11 cellular contexts compared by ENCODE assay signal in the genomic region with DNA sequence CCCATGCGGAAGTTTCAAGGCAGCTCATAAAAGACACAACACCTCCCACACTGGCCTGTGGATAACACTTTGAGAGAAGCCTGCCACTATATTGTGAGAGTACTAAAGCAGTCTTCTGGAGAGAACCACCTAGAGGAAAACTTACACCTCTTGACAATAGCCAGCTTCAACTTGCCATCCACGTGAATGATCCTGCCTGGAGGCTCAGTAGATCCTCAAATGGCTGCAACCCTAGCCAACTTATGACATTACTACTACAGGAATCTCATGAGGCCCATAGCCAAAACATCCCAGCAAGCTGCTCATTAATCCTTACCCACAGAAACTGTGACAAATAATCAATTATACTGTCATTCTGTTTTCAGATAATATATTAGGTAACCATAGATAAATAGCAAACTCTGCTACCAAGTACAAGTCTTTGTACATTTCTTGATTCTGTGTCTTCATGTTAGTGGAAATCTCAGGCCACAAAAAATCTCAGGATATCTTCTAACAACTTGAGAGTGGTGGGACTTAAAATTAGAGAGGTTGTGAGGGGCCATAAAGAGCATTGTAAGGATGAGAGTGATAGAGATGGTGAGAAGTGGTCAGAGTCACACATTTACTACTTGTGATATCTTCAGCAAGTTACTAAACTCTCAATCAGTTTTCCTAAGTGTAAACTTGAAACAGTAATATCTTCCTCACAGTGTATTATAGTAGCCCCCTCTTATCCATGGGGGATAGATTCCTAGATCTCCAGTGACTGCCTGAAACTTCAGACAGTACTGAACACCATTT.
DNase-seq lines count a peak whose midpoint lies in the region; ATAC-seq and TF ChIP-seq lines count a peak whose summit lies in the region.
"Had no signal": no experiment of that assay in that cellular context is flagged by ENCODE, and none has a peak within 500 bp of the region (broad histone marks: within the 10 kb centered on the region; RNA-seq: fewer than 3 reads in every experiment).

No MANE protein-coding gene starts in this region.

- DNase-seq in natural killer cell, result no peak
- no peak for DNase-seq in natural killer cell treated with Interleukin-12 subunit alpha and Interleukin-12 subunit beta and Interleukin-15 and Interleukin-18, amount 100 ng/mL, for 72 hours (ENCODE audit: low spot score)
- no peak for DNase-seq in central memory CD8-positive, alpha-beta T cell (ENCODE audit: low spot score in 2 of 2)
- no peak for DNase-seq in lower lobe of right lung
- DNase-seq in aorta, result no peak
- DNase-seq in NCI-H510A (lab: John Stamatoyannopoulos, UW), result no peak
- no peak for DNase-seq in activated T-cell treated with anti-CD3 and anti-CD28 coated beads for 4 hours
- DNase-seq in ecto neural progenitor cell (ENCODE audit: low spot score), result no peak
- DNase-seq: activated CD4-positive, alpha-beta T cell treated with anti-CD3 and anti-CD28 coated beads, Interleukin-2, amount 10 ng/mL, durations not matched to agents 24 days and 14 days; DND-41 had no signal

- H3K36me3 ChIP-seq in lower lobe of right lung, result no peaks in the 10 kb centered on the region
- no peaks in the 10 kb centered on the region for H3K36me3 ChIP-seq in aorta (ENCODE audit: control insufficient read depth in 1 of 2, insufficient read depth in 2 of 2, low read length in 1 of 2)
- H3K36me3 ChIP-seq: vagina had no signal

- no peaks in the 10 kb centered on the region for H3K36me3 Mint-ChIP-seq in natural killer cell
- H3K36me3 Mint-ChIP-seq in natural killer cell treated with Interleukin-12 subunit alpha and Interleukin-12 subunit beta and Interleukin-15 and Interleukin-18, amount 100 ng/mL, for 72 hours, result no peaks in the 10 kb centered on the region
- no peaks in the 10 kb centered on the region for H3K36me3 Mint-ChIP-seq in central memory CD8-positive, alpha-beta T cell (ENCODE audit: insufficient read depth)

- no peaks in the 10 kb centered on the region for H3K4me1 ChIP-seq in lower lobe of right lung
- H3K4me1 ChIP-seq in aorta (ENCODE audit: control insufficient read depth in 1 of 2, insufficient read depth in 2 of 2, low read length in 2 of 2), result no peaks in the 10 kb centered on the region
- H3K4me1 ChIP-seq: vagina had no signal

- H3K27ac ChIP-seq in lower lobe of right lung, result no peak overlapping the region
- no peak overlapping the region for H3K27ac ChIP-seq in aorta (ENCODE audit: low read depth in 1 of 2, low read length in 2 of 2)
- H3K27ac ChIP-seq: vagina had no signal

- peaks cover 6% of the 10 kb centered on the region in 2 donors for H3K9me3 Mint-ChIP-seq in natural killer cell
- H3K9me3 Mint-ChIP-seq in natural killer cell treated with Interleukin-12 subunit alpha and Interleukin-12 subunit beta and Interleukin-15 and Interleukin-18, amount 100 ng/mL, for 72 hours, result peaks cover 12% of the 10 kb centered on the region
- no peaks in the 10 kb centered on the region for H3K9me3 Mint-ChIP-seq in central memory CD8-positive, alpha-beta T cell
- H3K9me3 Mint-ChIP-seq: activated CD4-positive, alpha-beta T cell treated with anti-CD3 and anti-CD28 coated beads, Interleukin-2, amount 10 ng/mL, durations not matched to agents 24 days and 14 days had no signal

- H3K9me3 ChIP-seq in lower lobe of right lung (no peaks in the 10 kb centered on the region), aorta (ENCODE audit: control insufficient read depth, low read length) (no peaks in the 10 kb centered on the region)
- H3K9me3 ChIP-seq: vagina had no signal

- ATAC-seq in natural killer cell (no peak), lower lobe of right lung (no peak), aorta (ENCODE audit: low FRiP score) (peak; percentile 42)
- ATAC-seq in natural killer cell treated with Interleukin-12 subunit alpha and Interleukin-12 subunit beta and Interleukin-15 and Interleukin-18, amount 100 ng/mL, for 72 hours, result no peak
- no peak for ATAC-seq in central memory CD8-positive, alpha-beta T cell (replicated peaks; ENCODE audit: extremely low read depth, poor library complexity, severe bottlenecking)

- peak overlapping the region in 1 of 2 donors; percentile 15 for H3K27ac Mint-ChIP-seq in natural killer cell
- H3K27ac Mint-ChIP-seq in natural killer cell treated with Interleukin-12 subunit alpha and Interleukin-12 subunit beta and Interleukin-15 and Interleukin-18, amount 100 ng/mL, for 72 hours, result no peak overlapping the region
- H3K27ac Mint-ChIP-seq in central memory CD8-positive, alpha-beta T cell (ENCODE audit: low read depth), result peak overlapping the region; percentile 65
- H3K27ac Mint-ChIP-seq: activated CD4-positive, alpha-beta T cell treated with anti-CD3 and anti-CD28 coated beads, Interleukin-2, amount 10 ng/mL, durations not matched to agents 24 days and 14 days had no signal

- WGBS in aorta, 2 donors, result 49 to 52% methylated on average over 2 of the region's 2 CpGs

- peak overlapping the region; percentile 49 for H3K4me3 Mint-ChIP-seq in natural killer cell
- H3K4me3 Mint-ChIP-seq in natural killer cell treated with Interleukin-12 subunit alpha and Interleukin-12 subunit beta and Interleukin-15 and Interleukin-18, amount 100 ng/mL, for 72 hours, result no peak overlapping the region
- peak overlapping the region; percentile 51 for H3K4me3 Mint-ChIP-seq in central memory CD8-positive, alpha-beta T cell
- H3K4me3 Mint-ChIP-seq: activated CD4-positive, alpha-beta T cell treated with anti-CD3 and anti-CD28 coated beads, Interleukin-2, amount 10 ng/mL, durations not matched to agents 24 days and 14 days had no signal

- intact Hi-C loops in natural killer cell (cut with micrococcal nuclease) (no loop called here), lower lobe of right lung (cut with DNase I) (no loop called here), aorta (cut with DNase I) (no loop called here)

- H3K27me3 ChIP-seq in lower lobe of right lung (ENCODE audit: low read depth) (no peaks in the 10 kb centered on the region), aorta (ENCODE audit: control insufficient read depth in 1 of 2, insufficient read depth in 2 of 2, low read length in 1 of 2) (no peaks in the 10 kb centered on the region)
- H3K27me3 ChIP-seq: vagina had no signal

- H3K27me3 Mint-ChIP-seq in natural killer cell (ENCODE audit: low read depth in 2 of 2), result no peaks in the 10 kb centered on the region
- H3K27me3 Mint-ChIP-seq in natural killer cell treated with Interleukin-12 subunit alpha and Interleukin-12 subunit beta and Interleukin-15 and Interleukin-18, amount 100 ng/mL, for 72 hours, result no peaks in the 10 kb centered on the region
- H3K27me3 Mint-ChIP-seq in central memory CD8-positive, alpha-beta T cell, result no peaks in the 10 kb centered on the region
- H3K27me3 Mint-ChIP-seq: activated CD4-positive, alpha-beta T cell treated with anti-CD3 and anti-CD28 coated beads, Interleukin-2, amount 10 ng/mL, durations not matched to agents 24 days and 14 days had no signal

- TF ChIP-seq CTCF in natural killer cell (IDR thresholded peaks at IDR 0.05), result no peak
- no peak for TF ChIP-seq CTCF in lower lobe of right lung (IDR thresholded peaks at IDR 0.05)

- H3K4me1 Mint-ChIP-seq in natural killer cell, result peaks cover 16 to 17% of the 10 kb centered on the region in 2 donors
- peaks cover 0 to 3% of the 10 kb centered on the region in 2 donors for H3K4me1 Mint-ChIP-seq in natural killer cell treated with Interleukin-12 subunit alpha and Interleukin-12 subunit beta and Interleukin-15 and Interleukin-18, amount 100 ng/mL, for 72 hours (ENCODE audit: low read depth in 2 of 2)
- H3K4me1 Mint-ChIP-seq in central memory CD8-positive, alpha-beta T cell, result peaks cover 13% of the 10 kb centered on the region

- peak overlapping the region; percentile 32 for H3K4me3 ChIP-seq in lower lobe of right lung
- H3K4me3 ChIP-seq in aorta (ENCODE audit: low read length in 2 of 2), result peak overlapping the region in 1 of 2 donors; percentile 26
